10 cellular contexts compared by ENCODE assay signal in the genomic region with DNA sequence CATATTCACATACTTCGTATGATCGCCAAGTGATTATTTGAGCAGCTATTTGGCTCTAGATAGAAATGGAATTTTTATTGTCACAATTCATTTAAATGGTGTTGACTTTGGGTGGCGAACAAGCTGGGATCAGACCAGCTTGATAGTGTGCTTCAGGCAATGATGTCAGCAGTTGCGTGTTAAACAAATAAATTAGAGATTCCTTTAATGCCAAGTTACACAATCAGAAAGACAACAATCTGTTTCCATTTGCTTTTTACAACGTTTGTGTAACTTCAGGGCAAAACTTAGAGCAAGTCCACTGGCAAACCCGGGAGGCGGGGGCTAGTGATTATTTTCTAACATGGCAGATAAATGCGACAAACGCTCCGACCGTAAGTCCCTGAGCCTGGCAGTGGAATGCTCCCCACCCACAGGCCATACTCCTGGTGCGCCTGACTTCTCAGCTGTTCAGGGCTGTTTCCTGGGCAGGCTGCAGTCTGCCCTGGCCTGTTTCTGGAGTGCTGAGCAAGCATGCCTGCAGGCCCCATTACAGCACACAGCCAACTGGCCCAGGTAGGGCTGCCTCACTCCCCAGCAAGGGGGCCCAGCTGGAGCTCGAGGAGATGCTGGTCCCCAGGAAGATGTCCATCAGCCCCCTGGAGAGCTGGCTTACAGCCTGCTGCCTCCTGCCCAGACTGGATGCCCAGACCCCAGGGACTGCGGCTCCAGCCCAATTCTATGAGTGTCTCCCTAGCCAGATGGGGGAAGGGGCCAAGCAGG.
DNase-seq lines count a peak whose midpoint lies in the region; ATAC-seq and TF ChIP-seq lines count a peak whose summit lies in the region.
"Had no signal": no experiment of that assay in that cellular context is flagged by ENCODE, and none has a peak within 500 bp of the region (broad histone marks: within the 10 kb centered on the region; RNA-seq: fewer than 3 reads in every experiment).

No MANE protein-coding gene starts in this region.

- 15% methylated on average over 14 of the region's 14 CpGs for whole genome bisulfite sequencing in smooth muscle cell (ENCODE audit: low lambda C conversion rate)

- peaks cover 6% of the 10 kb centered on the region for H3K9me3 Mint-ChIP-seq in glutamatergic neuron (ENCODE audit: unreplicated experiment)

- H3K36me3 ChIP-seq in HEK293 (ENCODE audit: control insufficient read depth in 2 of 2, insufficient read depth in 1 of 2, low read length in 2 of 2) (no peaks in the 10 kb centered on the region), SK-N-MC (ENCODE audit: insufficient read depth, low read length) (no peaks in the 10 kb centered on the region), smooth muscle cell (ENCODE audit: low read depth) (no peaks in the 10 kb centered on the region)

- H3K27me3 ChIP-seq in smooth muscle cell (ENCODE audit: low read depth): no peaks in the 10 kb centered on the region

- POLR2A ChIA-PET in HEK293 (lab: Yijun Ruan, JAX): interaction anchor here (1.5 to 3.1 kb wide), 3 partner anchors 9 to 89 kb away, joined by 7 to 25 read pairs (median 14); a partner anchor contains a TSS

- H3K9ac ChIP-seq in SK-N-MC (ENCODE audit: insufficient read length): no peak overlapping the region
- peak overlapping the region; percentile 32 for H3K9ac ChIP-seq in smooth muscle cell (ENCODE audit: low read depth)

- peak; percentile 31; the same call in 1 of the 2 replicates for TF ChIP-seq CTCF in HEK293 (tag by site-specific recombination; IDR thresholded peaks at IDR 0.05)
- no peak for TF ChIP-seq CTCF in glutamatergic neuron (IDR thresholded peaks at IDR 0.05; ENCODE audit: partially characterized antibody, unreplicated experiment)
- TF ChIP-seq CTCF in smooth muscle cell (IDR thresholded peaks at IDR 0.05; ENCODE audit: borderline replicate concordance, insufficient read depth, poor library complexity, severe bottlenecking): no peak

- ATAC-seq in GM21619 (IDR thresholded peaks at IDR 0.05; ENCODE audit: unreplicated experiment) (no peak), HG02642 (IDR thresholded peaks at IDR 0.05; ENCODE audit: poor library complexity, unreplicated experiment) (no peak)
- ATAC-seq: activated naive CD8-positive, alpha-beta T cell treated with anti-CD3 and anti-CD28 coated beads, Interleukin-2, amount 50 U/mL, for 24 hours had no signal

- H3K4me3 ChIP-seq in HEK293 (ENCODE audit: low read depth, low read length): no peak overlapping the region; the same call in 1 of the 2 replicates
- peak overlapping the region; percentile 13; the same call in 1 of the 2 replicates for H3K4me3 ChIP-seq in SK-N-MC
- peak overlapping the region; percentile 19 for H3K4me3 ChIP-seq in smooth muscle cell

- peaks cover 6% of the 10 kb centered on the region for H3K27me3 Mint-ChIP-seq in glutamatergic neuron (ENCODE audit: unreplicated experiment)
- H3K27me3 Mint-ChIP-seq: activated naive CD8-positive, alpha-beta T cell treated with anti-CD3 and anti-CD28 coated beads, Interleukin-2, amount 50 U/mL, for 24 hours had no signal

- peaks cover 4% of the 10 kb centered on the region for H3K36me3 Mint-ChIP-seq in glutamatergic neuron (ENCODE audit: unreplicated experiment)

- H3K4me2 ChIP-seq in smooth muscle cell: peak overlapping the region; percentile 75

- H3K4me3 Mint-ChIP-seq in glutamatergic neuron (ENCODE audit: unreplicated experiment): no peak overlapping the region
- H3K4me3 Mint-ChIP-seq: activated naive CD8-positive, alpha-beta T cell treated with anti-CD3 and anti-CD28 coated beads, Interleukin-2, amount 50 U/mL, for 24 hours had no signal

- H3K4me1 Mint-ChIP-seq in glutamatergic neuron (ENCODE audit: low read depth, unreplicated experiment): peaks cover 45% of the 10 kb centered on the region
- H3K4me1 Mint-ChIP-seq: activated naive CD8-positive, alpha-beta T cell treated with anti-CD3 and anti-CD28 coated beads, Interleukin-2, amount 50 U/mL, for 24 hours had no signal

- H2AFZ ChIP-seq in smooth muscle cell (ENCODE audit: low read depth): peak overlapping the region; percentile 15

- DNase-seq in SK-N-MC (ENCODE audit: low read depth, low spot score) (no peak), glutamatergic neuron (no peak), smooth muscle cell (lab: John Stamatoyannopoulos, UW; ENCODE audit: unreplicated experiment) (peak; percentile 15), SKM-1 treated with dmso at 0.1 percent for 144 hours (lab: John Stamatoyannopoulos, UW; ENCODE audit: unreplicated experiment) (no peak), NCI-H2196 treated with DMSO at 0.1 percent for 48 hours (lab: John Stamatoyannopoulos, UW; ENCODE audit: unreplicated experiment) (no peak)
- DNase-seq: activated naive CD8-positive, alpha-beta T cell treated with anti-CD3 and anti-CD28 coated beads, Interleukin-2, amount 50 U/mL, for 24 hours; stimulated activated CD4-positive, alpha-beta T cell treated with anti-CD3 and anti-CD28 coated beads, Interleukin-4, amount 100 ng/mL, for 4 hours had no signal

- peaks cover 16% of the 10 kb centered on the region for H3F3A ChIP-seq in smooth muscle cell (ENCODE audit: low read depth)

- no peaks in the 10 kb centered on the region for H3K79me2 ChIP-seq in smooth muscle cell (ENCODE audit: low read depth)

- H3K27ac Mint-ChIP-seq in glutamatergic neuron (ENCODE audit: unreplicated experiment): peak overlapping the region; percentile 48
- H3K27ac Mint-ChIP-seq: activated naive CD8-positive, alpha-beta T cell treated with anti-CD3 and anti-CD28 coated beads, Interleukin-2, amount 50 U/mL, for 24 hours had no signal

- no peaks in the 10 kb centered on the region for H4K20me1 ChIP-seq in smooth muscle cell (ENCODE audit: low read depth)

- H3K27ac ChIP-seq in HEK293 (ENCODE audit: extremely low read depth, low read depth, low read length): peak overlapping the region; percentile 85
- peak overlapping the region; percentile 38 for H3K27ac ChIP-seq in SK-N-MC
- peak overlapping the region; percentile 83 for H3K27ac ChIP-seq in smooth muscle cell (ENCODE audit: low read depth)

- no peaks in the 10 kb centered on the region for H3K9me3 ChIP-seq in HEK293 (ENCODE audit: control insufficient read depth, insufficient read depth, low read depth, low read length)
- no peaks in the 10 kb centered on the region for H3K9me3 ChIP-seq in SK-N-MC (ENCODE audit: low read depth, low read length)
- no peaks in the 10 kb centered on the region for H3K9me3 ChIP-seq in smooth muscle cell (replicated peaks; ENCODE audit: low read depth)

- H3K4me1 ChIP-seq in HEK293 (ENCODE audit: control insufficient read depth, insufficient read depth, low read length) (peaks cover 32% of the 10 kb centered on the region), smooth muscle cell (ENCODE audit: low read depth) (no peaks in the 10 kb centered on the region)

- CTCF ChIA-PET in HEK293 (lab: Yijun Ruan, JAX): interaction anchor here (0.6 to 2.9 kb wide), 6 partner anchors 11 to 999 kb away, joined by 3 to 16 read pairs (median 3); no protein-coding TSS in a partner anchor

TF ChIP-seq in HEK293, 187 proteins besides CTCF, POLR2A, EP300 and RAD21 (continues in another document):
- TF ChIP-seq ZNF600 (tag by site-specific recombination; IDR thresholded peaks at IDR 0.05) (peak; percentile 96), ZNF155 (tag by site-specific recombination; IDR thresholded peaks at IDR 0.05) (no peak), ZBTB1 (tag by site-specific recombination; IDR thresholded peaks at IDR 0.05) (peak; percentile 100), WT1 (tag by site-specific recombination; IDR thresholded peaks at IDR 0.05) (peak; percentile 98), ZBTB48 (tag by site-specific recombination; IDR thresholded peaks at IDR 0.05) (peak; percentile 75), ZNF132 (tag by site-specific recombination; IDR thresholded peaks at IDR 0.05; ENCODE audit: borderline replicate concordance) (no peak), ZNF423 (tag by site-specific recombination; IDR thresholded peaks at IDR 0.05) (peak; percentile 93), ZNF791 (tag by site-specific recombination; IDR thresholded peaks at IDR 0.05) (no peak), ZNF302 (tag by site-specific recombination; IDR thresholded peaks at IDR 0.05; ENCODE audit: low read depth) (peak; percentile 79; the same call in 1 of the 2 replicates), ZNF626 (tag by site-specific recombination; IDR thresholded peaks at IDR 0.05) (peak; percentile 82; the same call in 1 of the 2 replicates), ZNF10 (tag by site-specific recombination; IDR thresholded peaks at IDR 0.05) (peak; percentile 88), ZNF707 (tag by site-specific recombination; IDR thresholded peaks at IDR 0.05) (no peak), ZNF530 (tag by site-specific recombination; IDR thresholded peaks at IDR 0.05; ENCODE audit: low read depth) (no peak)
- TF ChIP-seq, protein P1, sequence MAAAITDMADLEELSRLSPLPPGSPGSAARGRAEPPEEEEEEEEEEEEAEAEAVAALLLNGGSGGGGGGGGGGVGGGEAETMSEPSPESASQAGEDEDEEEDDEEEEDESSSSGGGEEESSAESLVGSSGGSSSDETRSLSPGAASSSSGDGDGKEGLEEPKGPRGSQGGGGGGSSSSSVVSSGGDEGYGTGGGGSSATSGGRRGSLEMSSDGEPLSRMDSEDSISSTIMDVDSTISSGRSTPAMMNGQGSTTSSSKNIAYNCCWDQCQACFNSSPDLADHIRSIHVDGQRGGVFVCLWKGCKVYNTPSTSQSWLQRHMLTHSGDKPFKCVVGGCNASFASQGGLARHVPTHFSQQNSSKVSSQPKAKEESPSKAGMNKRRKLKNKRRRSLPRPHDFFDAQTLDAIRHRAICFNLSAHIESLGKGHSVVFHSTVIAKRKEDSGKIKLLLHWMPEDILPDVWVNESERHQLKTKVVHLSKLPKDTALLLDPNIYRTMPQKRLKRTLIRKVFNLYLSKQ (tag by site-specific recombination; IDR thresholded peaks at IDR 0.05; ENCODE audit: borderline replicate concordance): no peak
- TF ChIP-seq, protein P2, sequence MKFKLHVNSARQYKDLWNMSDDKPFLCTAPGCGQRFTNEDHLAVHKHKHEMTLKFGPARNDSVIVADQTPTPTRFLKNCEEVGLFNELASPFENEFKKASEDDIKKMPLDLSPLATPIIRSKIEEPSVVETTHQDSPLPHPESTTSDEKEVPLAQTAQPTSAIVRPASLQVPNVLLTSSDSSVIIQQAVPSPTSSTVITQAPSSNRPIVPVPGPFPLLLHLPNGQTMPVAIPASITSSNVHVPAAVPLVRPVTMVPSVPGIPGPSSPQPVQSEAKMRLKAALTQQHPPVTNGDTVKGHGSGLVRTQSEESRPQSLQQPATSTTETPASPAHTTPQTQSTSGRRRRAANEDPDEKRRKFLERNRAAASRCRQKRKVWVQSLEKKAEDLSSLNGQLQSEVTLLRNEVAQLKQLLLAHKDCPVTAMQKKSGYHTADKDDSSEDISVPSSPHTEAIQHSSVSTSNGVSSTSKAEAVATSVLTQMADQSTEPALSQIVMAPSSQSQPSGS (tag by site-specific recombination; IDR thresholded peaks at IDR 0.05; ENCODE audit: low read depth): peak; percentile 95
- TF ChIP-seq, protein P3, sequence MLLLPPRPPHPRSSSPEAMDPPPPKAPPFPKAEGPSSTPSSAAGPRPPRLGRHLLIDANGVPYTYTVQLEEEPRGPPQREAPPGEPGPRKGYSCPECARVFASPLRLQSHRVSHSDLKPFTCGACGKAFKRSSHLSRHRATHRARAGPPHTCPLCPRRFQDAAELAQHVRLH (tag by site-specific recombination; IDR thresholded peaks at IDR 0.05): peak; percentile 96
